Comparison of ENCODE assay signal across 31 cellular contexts in genomic region chr20:33808388-33808787, GRCh38.
"Had no signal": no experiment of that assay in that cellular context is flagged by ENCODE, and none has a peak within 500 bp of the region (broad histone marks: within the 10 kb centered on the region; RNA-seq: fewer than 3 reads in every experiment).

No MANE protein-coding gene starts in this region.

- H3K4me3 ChIP-seq: ovary, psoas muscle, skin epidermis, smooth muscle cell, spleen, stomach, thoracic aorta, thyroid gland, tibial nerve, upper lobe of right lung, uterus had no signal

- H3K27ac Mint-ChIP-seq: naive thymus-derived CD8-positive, alpha-beta T cell; natural killer cell treated with Interleukin-12 subunit alpha and Interleukin-12 subunit beta and Interleukin-15 and Interleukin-18, amount 100 ng/mL, for 72 hours; nephron progenitor cell; progenitor cell of endocrine pancreas; stimulated activated naive B cell treated with anti-CD40 and anti-IgM and Interleukin-4, amounts not matched to agents 10 μg/mL and 1 μg/mL and 100 μg/mL, for 72 hours; stimulated activated naive CD8-positive, alpha-beta T cell treated with anti-CD3 and anti-CD28 coated beads, Interleukin-15, Interleukin-2, amounts not matched to agents 100 ng/mL and 50 ng/mL, for 24 hours had no signal

- H3K4me2 ChIP-seq: smooth muscle cell had no signal

- H3K36me3 ChIP-seq: ovary, spleen, stomach, thoracic aorta, thyroid gland, tibial nerve, upper lobe of right lung, uterus had no signal

- H3K27me3 ChIP-seq: ovary, spleen, stomach, thyroid gland, tibial nerve, upper lobe of right lung, uterus had no signal

- H3K27ac ChIP-seq: ovary, parathyroid adenoma, psoas muscle, skin epidermis, spleen, stomach, thoracic aorta, thyroid gland, tibial nerve, upper lobe of right lung, uterus had no signal

- H3K9me3 ChIP-seq: ovary, psoas muscle, spleen, stomach, thoracic aorta, thyroid gland, tibial nerve, upper lobe of right lung, uterus had no signal

- H3K36me3 Mint-ChIP-seq: naive B cell had no signal

- H3K27me3 Mint-ChIP-seq: naive B cell; naive thymus-derived CD8-positive, alpha-beta T cell; progenitor cell of endocrine pancreas; stimulated activated naive B cell treated with anti-CD40 and anti-IgM and Interleukin-4, amounts not matched to agents 10 μg/mL and 1 μg/mL and 100 μg/mL, for 72 hours; stimulated activated naive CD8-positive, alpha-beta T cell treated with anti-CD3 and anti-CD28 coated beads, Interleukin-15, Interleukin-2, amounts not matched to agents 100 ng/mL and 50 ng/mL, for 24 hours had no signal

- H3K4me3 Mint-ChIP-seq: naive B cell; naive thymus-derived CD8-positive, alpha-beta T cell; natural killer cell treated with Interleukin-12 subunit alpha and Interleukin-12 subunit beta and Interleukin-15 and Interleukin-18, amount 100 ng/mL, for 72 hours; nephron progenitor cell; neural crest cell; stimulated activated naive B cell treated with anti-CD40 and anti-IgM and Interleukin-4, amounts not matched to agents 10 μg/mL and 1 μg/mL and 100 μg/mL, for 72 hours; stimulated activated naive CD8-positive, alpha-beta T cell treated with anti-CD3 and anti-CD28 coated beads, Interleukin-15, Interleukin-2, amounts not matched to agents 100 ng/mL and 50 ng/mL, for 24 hours had no signal

- ATAC-seq: naive thymus-derived CD8-positive, alpha-beta T cell; natural killer cell treated with Interleukin-12 subunit alpha and Interleukin-12 subunit beta and Interleukin-15 and Interleukin-18, amount 100 ng/mL, for 72 hours; psoas muscle; right cardiac atrium; sciatic nerve; stimulated activated naive B cell treated with anti-CD40 and anti-IgM and Interleukin-4, amounts not matched to agents 10 μg/mL and 1 μg/mL and 100 μg/mL, for 72 hours; upper lobe of right lung had no signal

- H3K9ac ChIP-seq: parathyroid adenoma had no signal

- DNase-seq: naive B cell; naive thymus-derived CD8-positive, alpha-beta T cell; nephron progenitor cell; occipital lobe; ovary; posterior cingulate gyrus; psoas muscle; right cardiac atrium; spleen; stimulated activated CD4-positive, alpha-beta T cell treated with anti-CD3 and anti-CD28 coated beads, Interleukin-12 subunit alpha, Interleukin-12 subunit beta, amount 100 ng/mL, for 4 hours; stimulated activated CD4-positive, alpha-beta T cell treated with anti-CD3 and anti-CD28 coated beads, Interleukin-1b, Interleukin-23, amount 100 ng/mL, for 48 hours; stimulated activated CD4-positive, alpha-beta T cell treated with anti-CD3 and anti-CD28 coated beads, Interleukin-4, amount 100 ng/mL, for 1 hour; stimulated activated CD4-positive, alpha-beta T cell treated with anti-CD3 and anti-CD28 coated beads, Interleukin-4, amount 100 ng/mL, for 4 hours; stimulated activated CD8-positive, alpha-beta memory T cell treated with anti-CD3 and anti-CD28 coated beads, Interleukin-4, amount 100 ng/mL, for 48 hours; stimulated activated naive B cell treated with anti-CD40 and anti-IgM and Interleukin-4, amounts not matched to agents 10 μg/mL and 1 μg/mL and 100 μg/mL, for 72 hours; stimulated activated naive CD4-positive, alpha-beta T cell treated with Interleukin-2 at 50 U/mL for 16 hours; stomach; thyroid gland; trophoblast cell; upper lobe of right lung; uterus had no signal

- H3K9me3 Mint-ChIP-seq: naive B cell; naive thymus-derived CD8-positive, alpha-beta T cell; natural killer cell treated with Interleukin-12 subunit alpha and Interleukin-12 subunit beta and Interleukin-15 and Interleukin-18, amount 100 ng/mL, for 72 hours; nephron progenitor cell; neural crest cell; stimulated activated naive B cell treated with anti-CD40 and anti-IgM and Interleukin-4, amounts not matched to agents 10 μg/mL and 1 μg/mL and 100 μg/mL, for 72 hours; stimulated activated naive CD8-positive, alpha-beta T cell treated with anti-CD3 and anti-CD28 coated beads, Interleukin-15, Interleukin-2, amounts not matched to agents 100 ng/mL and 50 ng/mL, for 24 hours had no signal

- H2AFZ ChIP-seq: parathyroid adenoma had no signal
